In the genomic region with DNA sequence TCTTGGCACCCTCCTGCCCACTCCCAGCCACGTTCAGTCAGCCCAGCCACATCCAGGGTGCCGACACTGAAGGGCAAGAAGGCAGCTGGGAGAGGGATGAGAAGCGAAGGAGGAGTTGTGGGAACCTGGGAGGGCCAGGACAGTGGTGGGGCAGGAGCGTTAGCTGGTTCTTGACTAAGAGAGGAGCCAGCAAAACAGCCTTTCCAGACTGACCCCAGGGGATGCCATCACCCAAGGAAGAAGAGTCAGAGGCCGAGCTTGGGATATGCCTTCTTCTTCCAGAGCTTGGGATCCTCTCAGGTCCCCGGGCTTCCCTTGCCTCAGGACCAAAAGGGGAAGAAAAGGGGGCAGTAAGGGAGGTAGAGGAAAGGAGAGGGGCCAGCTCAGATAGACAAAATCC, we compare ENCODE assay signal across 15 cellular contexts.
"Had no signal": no experiment of that assay in that cellular context is flagged by ENCODE, and none has a peak within 500 bp of the region (broad histone marks: within the 10 kb centered on the region; RNA-seq: fewer than 3 reads in every experiment).

No MANE protein-coding gene starts in this region.

- H3K27me3 ChIP-seq: adrenal gland, body of pancreas, left lung, right lobe of liver, suprapubic skin, upper lobe of left lung had no signal

- H3K36me3 ChIP-seq: adrenal gland, right lobe of liver had no signal

- H3K9me3 Mint-ChIP-seq: activated CD4-positive, alpha-beta memory T cell treated with anti-CD3 and anti-CD28 coated beads for 36 hours; central memory CD8-positive, alpha-beta T cell; endodermal cell had no signal

- H3K27ac ChIP-seq: body of pancreas, right lobe of liver, suprapubic skin had no signal

- H3K9me3 ChIP-seq: adrenal gland, body of pancreas, left lung, right lobe of liver, suprapubic skin, upper lobe of left lung had no signal

- H3K36me3 Mint-ChIP-seq: activated CD4-positive, alpha-beta memory T cell treated with anti-CD3 and anti-CD28 coated beads for 36 hours had no signal

- H3K27me3 Mint-ChIP-seq: activated CD4-positive, alpha-beta memory T cell treated with anti-CD3 and anti-CD28 coated beads for 36 hours; central memory CD8-positive, alpha-beta T cell had no signal

- ATAC-seq: body of pancreas, left lung, right lobe of liver had no signal

- H3K4me3 Mint-ChIP-seq: activated CD4-positive, alpha-beta memory T cell treated with anti-CD3 and anti-CD28 coated beads for 36 hours; central memory CD8-positive, alpha-beta T cell; endodermal cell had no signal

- H3K4me1 ChIP-seq: body of pancreas, right lobe of liver had no signal

- H3K4me3 ChIP-seq: adrenal gland, body of pancreas, left lung, right lobe of liver, suprapubic skin, upper lobe of left lung had no signal

- H3K4me1 Mint-ChIP-seq: central memory CD8-positive, alpha-beta T cell; endodermal cell had no signal

- H3K27ac Mint-ChIP-seq: activated CD4-positive, alpha-beta memory T cell treated with anti-CD3 and anti-CD28 coated beads for 36 hours; endodermal cell had no signal

- DNase-seq: activated CD4-positive, alpha-beta memory T cell treated with anti-CD3 and anti-CD28 coated beads for 36 hours; activated CD4-positive, alpha-beta T cell treated with anti-CD3 and anti-CD28 coated beads for 1 hour; activated naive CD4-positive, alpha-beta T cell treated with anti-CD3 and anti-CD28 coated beads, Interleukin-2, amount 50 U/mL, for 16 hours; body of pancreas; dermis blood vessel endothelial cell; endodermal cell; islet precursor cell; left lung; stimulated activated CD4-positive, alpha-beta T cell treated with anti-CD3 and anti-CD28 coated beads, Interleukin-1b, Interleukin-23, amount 100 ng/mL, for 48 hours; stimulated activated naive CD4-positive, alpha-beta T cell; upper lobe of left lung had no signal
